Comparison of ENCODE assay signal across 32 cellular contexts in the genomic region with DNA sequence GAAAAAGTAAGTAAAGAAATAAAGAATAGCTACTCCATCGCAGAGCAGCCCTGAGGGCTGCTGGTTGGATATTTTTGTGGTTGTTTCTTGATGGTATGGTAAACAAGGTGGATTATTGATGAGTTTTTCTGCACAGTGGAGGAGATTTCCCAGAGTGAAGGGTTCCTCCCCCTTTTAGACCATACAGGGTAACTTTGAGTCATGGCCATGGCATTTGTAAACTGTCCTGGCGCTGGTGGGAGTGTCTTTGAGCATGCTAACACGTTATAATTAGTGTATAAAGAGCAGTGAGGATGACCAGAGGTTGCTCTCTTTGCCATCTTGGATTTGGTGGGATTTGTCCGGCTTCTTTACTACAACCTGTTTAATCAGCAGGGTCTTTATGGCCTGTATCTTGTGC.
"Had no signal": no experiment of that assay in that cellular context is flagged by ENCODE, and none has a peak within 500 bp of the region (broad histone marks: within the 10 kb centered on the region; RNA-seq: fewer than 3 reads in every experiment).

No MANE protein-coding gene starts in this region.

- H3K27ac Mint-ChIP-seq: activated CD4-positive, alpha-beta memory T cell treated with anti-CD3 and anti-CD28 coated beads, Interleukin-2, amount 10 ng/mL, durations not matched to agents 7 days and 5 days; activated CD8-positive, alpha-beta memory T cell treated with anti-CD3 and anti-CD28 coated beads, Interleukin-2, amount 10 ng/mL, durations not matched to agents 7 days and 5 days; activated naive CD8-positive, alpha-beta T cell treated with anti-CD3 and anti-CD28 coated beads for 36 hours; activated T-cell treated with anti-CD3 and anti-CD28 coated beads, Interleukin-2, amount 50 U/mL, for 72 hours; activated T-helper 17 cell treated with anti-CD3 and anti-CD28 coated beads, Interleukin-2, amount 50 U/mL, for 72 hours had no signal

- H3K4me3 Mint-ChIP-seq: activated CD4-positive, alpha-beta memory T cell treated with anti-CD3 and anti-CD28 coated beads, Interleukin-2, amount 10 ng/mL, durations not matched to agents 7 days and 5 days; activated CD8-positive, alpha-beta memory T cell treated with anti-CD3 and anti-CD28 coated beads, Interleukin-2, amount 10 ng/mL, durations not matched to agents 7 days and 5 days; activated naive CD8-positive, alpha-beta T cell treated with anti-CD3 and anti-CD28 coated beads for 36 hours; activated T-cell treated with anti-CD3 and anti-CD28 coated beads, Interleukin-2, amount 50 U/mL, for 72 hours; activated T-helper 17 cell treated with anti-CD3 and anti-CD28 coated beads, Interleukin-2, amount 50 U/mL, for 72 hours had no signal

- H3K4me1 Mint-ChIP-seq: activated CD4-positive, alpha-beta memory T cell treated with anti-CD3 and anti-CD28 coated beads, Interleukin-2, amount 10 ng/mL, durations not matched to agents 7 days and 5 days; activated CD8-positive, alpha-beta memory T cell treated with anti-CD3 and anti-CD28 coated beads, Interleukin-2, amount 10 ng/mL, durations not matched to agents 7 days and 5 days; activated naive CD8-positive, alpha-beta T cell treated with anti-CD3 and anti-CD28 coated beads for 36 hours; activated T-helper 17 cell treated with anti-CD3 and anti-CD28 coated beads, Interleukin-2, amount 50 U/mL, for 72 hours had no signal

- H3K27me3 Mint-ChIP-seq: activated CD4-positive, alpha-beta memory T cell treated with anti-CD3 and anti-CD28 coated beads, Interleukin-2, amount 10 ng/mL, durations not matched to agents 7 days and 5 days; activated CD8-positive, alpha-beta memory T cell treated with anti-CD3 and anti-CD28 coated beads, Interleukin-2, amount 10 ng/mL, durations not matched to agents 7 days and 5 days; activated naive CD8-positive, alpha-beta T cell treated with anti-CD3 and anti-CD28 coated beads for 36 hours; activated T-helper 17 cell treated with anti-CD3 and anti-CD28 coated beads, Interleukin-2, amount 50 U/mL, for 72 hours had no signal

- DNase-seq: activated CD4-positive, alpha-beta memory T cell treated with anti-CD3 and anti-CD28 coated beads, Interleukin-2, amount 10 ng/mL, durations not matched to agents 7 days and 5 days; activated CD4-positive, alpha-beta T cell treated with anti-CD3 and anti-CD28 coated beads for 1 hour; activated CD4-positive, alpha-beta T cell treated with anti-CD3 and anti-CD28 coated beads for 48 hours; activated CD4-positive, CD25-positive, alpha-beta regulatory T cell; activated CD8-positive, alpha-beta memory T cell treated with anti-CD3 and anti-CD28 coated beads for 24 hours; activated CD8-positive, alpha-beta memory T cell treated with anti-CD3 and anti-CD28 coated beads, Interleukin-2, amount 10 ng/mL, durations not matched to agents 7 days and 5 days; activated effector memory CD4-positive, alpha-beta T cell treated with anti-CD3 and anti-CD28 coated beads, Interleukin-2, amount 50 U/mL, for 16 hours; activated naive CD4-positive, alpha-beta T cell; activated naive CD4-positive, alpha-beta T cell treated with anti-CD3 and anti-CD28 coated beads, Interleukin-2, amount 50 U/mL, for 16 hours; activated naive CD8-positive, alpha-beta T cell treated with anti-CD3 and anti-CD28 coated beads for 36 hours; activated T-cell treated with anti-CD3 and anti-CD28 coated beads, Interleukin-2, amount 50 U/mL, for 1 hour; activated T-cell treated with anti-CD3 and anti-CD28 coated beads, Interleukin-2, amount 50 U/mL, for 72 hours; amniotic stem cell; aorta; brain microvascular endothelial cell; central memory CD4-positive, alpha-beta T cell; Karpas-422; MM.1S; MV-4-11; NCI-H1092 treated with DMSO at 0.1 percent for 48 hours; NCI-H1417 treated with DMSO at 0.1 percent for 48 hours; NCI-H187 treated with DMSO at 0.1 percent for 48 hours; NCI-H2081; NCI-H2171 treated with DMSO at 0.1 percent for 48 hours; NCI-H2227 treated with DMSO at 0.1 percent for 48 hours; NCI-H446 treated with DMSO at 0.1 percent for 48 hours; NCI-H524; Right ventricle myocardium superior; T1000; WERI-Rb-1 had no signal

- H3K4me3 ChIP-seq: SK-N-MC had no signal
